ENCODE assay signal across 34 cellular contexts in genomic region chr7:44117801-44118429, GRCh38. TPM values are rescaled to one million over a fixed set of nuclear protein-coding genes. Genes with fewer than 3 reads are reported as not detected.
"Had no signal": no experiment of that assay in that cellular context is flagged by ENCODE, and none has a peak within 500 bp of the region (broad histone marks: within the 10 kb centered on the region; RNA-seq: fewer than 3 reads in every experiment).

No MANE protein-coding gene starts in this region.

- H3K4me3 Mint-ChIP-seq: activated B cell treated with CpG ODN at 0.5 μM for 24 hours; activated CD4-positive, alpha-beta T cell treated with anti-CD3 and anti-CD28 coated beads for 36 hours; activated T-cell treated with anti-CD3 and anti-CD28 coated beads, Interleukin-2, amount 50 U/mL, for 72 hours; central memory CD8-positive, alpha-beta T cell; effector memory CD8-positive, alpha-beta T cell; memory B cell; T-helper 1 cell treated with Interleukin-12 subunit alpha and Interleukin-12 subunit beta and Interleukin-4 antibody, amounts not matched to agents 30 μg/mL and 1 μg/mL, for 36 hours had no signal

- H3K27me3 Mint-ChIP-seq: activated B cell treated with CpG ODN at 0.5 μM for 24 hours; activated CD4-positive, alpha-beta T cell treated with anti-CD3 and anti-CD28 coated beads for 36 hours; central memory CD8-positive, alpha-beta T cell; effector memory CD8-positive, alpha-beta T cell; memory B cell; progenitor cell of endocrine pancreas had no signal

- H3K4me3 ChIP-seq: adrenal gland, breast epithelium, colonic mucosa, dorsolateral prefrontal cortex, gastrocnemius medialis, sigmoid colon, smooth muscle cell, thoracic aorta, upper lobe of left lung had no signal

- H3K9me3 Mint-ChIP-seq: activated B cell treated with CpG ODN at 0.5 μM for 24 hours; activated T-cell treated with anti-CD3 and anti-CD28 coated beads, Interleukin-2, amount 50 U/mL, for 72 hours; central memory CD8-positive, alpha-beta T cell; effector memory CD8-positive, alpha-beta T cell; memory B cell; T-helper 1 cell treated with Interleukin-12 subunit alpha and Interleukin-12 subunit beta and Interleukin-4 antibody, amounts not matched to agents 30 μg/mL and 1 μg/mL, for 36 hours had no signal

- H3K27ac ChIP-seq: adrenal gland, breast epithelium, colonic mucosa, dorsolateral prefrontal cortex, gastrocnemius medialis, sigmoid colon, thoracic aorta, upper lobe of left lung had no signal

- H3K27ac Mint-ChIP-seq: activated B cell treated with CpG ODN at 0.5 μM for 24 hours; activated CD4-positive, alpha-beta T cell treated with anti-CD3 and anti-CD28 coated beads for 36 hours; activated T-cell treated with anti-CD3 and anti-CD28 coated beads, Interleukin-2, amount 50 U/mL, for 72 hours; effector memory CD8-positive, alpha-beta T cell; memory B cell; progenitor cell of endocrine pancreas; T-helper 1 cell treated with Interleukin-12 subunit alpha and Interleukin-12 subunit beta and Interleukin-4 antibody, amounts not matched to agents 30 μg/mL and 1 μg/mL, for 36 hours had no signal

- H3K27me3 ChIP-seq: adrenal gland, breast epithelium, colonic mucosa, dorsolateral prefrontal cortex, gastrocnemius medialis, sigmoid colon, upper lobe of left lung had no signal

- ATAC-seq: activated CD4-positive, alpha-beta T cell treated with anti-CD3 and anti-CD28 coated beads for 36 hours; activated T-cell treated with anti-CD3 and anti-CD28 coated beads, Interleukin-2, amount 50 U/mL, for 72 hours; effector memory CD8-positive, alpha-beta T cell; esophagus mucosa; gastrocnemius medialis had no signal

- H3K4me2 ChIP-seq: smooth muscle cell had no signal

- DNase-seq: activated B cell treated with CpG ODN at 0.5 μM for 24 hours; activated CD4-positive, alpha-beta T cell treated with anti-CD3 and anti-CD28 coated beads for 36 hours; activated CD4-positive, alpha-beta T cell treated with anti-CD3 and anti-CD28 coated beads, Interleukin-2, amount 50 U/mL, for 4 hours; activated CD8-positive, alpha-beta memory T cell treated with anti-CD3 and anti-CD28 coated beads for 24 hours; activated gamma-delta T cell; activated naive CD4-positive, alpha-beta T cell treated with anti-CD3 and anti-CD28 coated beads, Interleukin-2, amount 50 U/mL, for 16 hours; activated T-cell treated with anti-CD3 and anti-CD28 coated beads, Interleukin-2, amount 50 U/mL, for 72 hours; adrenal gland; colonic mucosa; dorsolateral prefrontal cortex; effector memory CD8-positive, alpha-beta T cell; gastrocnemius medialis; head of caudate nucleus; left cardiac atrium; retina; sigmoid colon; stimulated activated CD4-positive, alpha-beta T cell treated with anti-CD3 and anti-CD28 coated beads, Interleukin-2, amount 100 ng/mL, for 48 hours; stimulated activated CD8-positive, alpha-beta memory T cell treated with anti-CD3 and anti-CD28 coated beads, Interleukin-4, amount 100 ng/mL, for 48 hours; stimulated activated naive CD4-positive, alpha-beta T cell treated with Interleukin-2 at 50 U/mL for 16 hours; T1000 had no signal

- H3K9me3 ChIP-seq: adrenal gland, breast epithelium, colonic mucosa, gastrocnemius medialis, sigmoid colon, thoracic aorta, upper lobe of left lung had no signal

- H3K36me3 ChIP-seq: breast epithelium, colonic mucosa had no signal

RNA-seq across cellular contexts. Expression of gene MYL7, which starts 23.2 kb away (rescaled TPM):
- total RNA-seq: activated B cell treated with CpG ODN at 0.5 μM for 24 hours; activated CD4-positive, alpha-beta T cell treated with anti-CD3 and anti-CD28 coated beads for 36 hours; activated T-cell treated with anti-CD3 and anti-CD28 coated beads, Interleukin-2, amount 50 U/mL, for 72 hours; adrenal gland; endothelial cell of umbilical vein; esophagus mucosa; lower leg skin; mononuclear cell; omental fat pad; sigmoid colon; thoracic aorta; upper lobe of left lung had no signal
- polyA plus RNA-seq: endothelial cell of umbilical vein had no signal

RNA-seq across cellular contexts. Expression of gene PGAM2, which starts 52.5 kb away (rescaled TPM):
- total RNA-seq: activated CD4-positive, alpha-beta T cell treated with anti-CD3 and anti-CD28 coated beads for 36 hours; endothelial cell of umbilical vein; omental fat pad; smooth muscle cell had no signal
- polyA plus RNA-seq: neural cell, smooth muscle cell had no signal
